24 cellular contexts compared by ENCODE assay signal in genomic region chr7:44935016-44935415, GRCh38. TPM values are rescaled to one million over a fixed set of nuclear protein-coding genes. Genes with fewer than 3 reads are reported as not detected.
"Had no signal": no experiment of that assay in that cellular context is flagged by ENCODE, and none has a peak within 500 bp of the region (broad histone marks: within the 10 kb centered on the region; RNA-seq: fewer than 3 reads in every experiment).

No MANE protein-coding gene starts in this region.

- H3K9me3 Mint-ChIP-seq: T-cell had no signal

- H3K9ac ChIP-seq: SK-N-SH had no signal

- H3K9me3 ChIP-seq: SK-N-SH had no signal

- H3K4me2 ChIP-seq: SK-N-SH had no signal

- H3K4me1 Mint-ChIP-seq: T-cell had no signal

- H3K36me3 Mint-ChIP-seq: T-cell had no signal

- H3K4me3 Mint-ChIP-seq: T-cell had no signal

- DNase-seq: IMR-90, Karpas-422, KG1, MM.1S, NCI-H1092 treated with DMSO at 0.1 percent for 48 hours, NCI-H1436, NCI-H187, NCI-H2029, NCI-H2081 treated with DMSO at 0.1 percent for 48 hours, NCI-H2171, NCI-H226, NCI-H446, NCI-H510A, NCI-H524 treated with DMSO at 0.1 percent for 48 hours, NCI-H69, NCI-H774, PC-3, SHP77, SK-N-SH, SW 1271, T-cell had no signal

- H3K27ac Mint-ChIP-seq: T-cell had no signal

- H3K27ac ChIP-seq: RWPE1 had no signal

- ATAC-seq: Panc1, PC-3, T-cell had no signal

RNA-seq across cellular contexts. Expression of gene MYO1G, which starts 43.8 kb away (rescaled TPM):
- total RNA-seq: M059J had no signal
